Comparison of ENCODE assay signal across 16 cellular contexts in genomic region chr18:10298346-10298745, GRCh38.
DNase-seq lines count a peak whose midpoint lies in the region; ATAC-seq and TF ChIP-seq lines count a peak whose summit lies in the region.
"Had no signal": no experiment of that assay in that cellular context is flagged by ENCODE, and none has a peak within 500 bp of the region (broad histone marks: within the 10 kb centered on the region; RNA-seq: fewer than 3 reads in every experiment).

No MANE protein-coding gene starts in this region.

- no peaks in the 10 kb centered on the region for H3K36me3 ChIP-seq in WERI-Rb-1

- H3K9me3 Mint-ChIP-seq in stimulated activated memory B cell treated with anti-CD40 and anti-IgM and Interleukin-4, amounts not matched to agents 10 μg/mL and 1 μg/mL and 100 μg/mL, for 72 hours = peaks cover 3% of the 10 kb centered on the region
- H3K9me3 Mint-ChIP-seq: CD4-positive, alpha-beta T cell had no signal

- peak; percentile 56 for ATAC-seq in stimulated activated memory B cell treated with anti-CD40 and anti-IgM and Interleukin-4, amounts not matched to agents 10 μg/mL and 1 μg/mL and 100 μg/mL, for 72 hours
- ATAC-seq: A549 had no signal

- no peak overlapping the region for H3K4me3 Mint-ChIP-seq in stimulated activated memory B cell treated with anti-CD40 and anti-IgM and Interleukin-4, amounts not matched to agents 10 μg/mL and 1 μg/mL and 100 μg/mL, for 72 hours
- H3K4me3 Mint-ChIP-seq: CD4-positive, alpha-beta T cell; H9 had no signal

- no peak overlapping the region for H3K4me3 ChIP-seq in WERI-Rb-1 (ENCODE audit: low read depth, low read length)
- H3K4me3 ChIP-seq: A549 had no signal

- H3K9me3 ChIP-seq in WERI-Rb-1 (ENCODE audit: severe bottlenecking) = no peaks in the 10 kb centered on the region
- H3K9me3 ChIP-seq: A549 had no signal

- TF ChIP-seq CTCF in WERI-Rb-1 (IDR thresholded peaks at IDR 0.05; ENCODE audit: low read depth, low read length) = no peak

- H3K36me3 Mint-ChIP-seq in stimulated activated memory B cell treated with anti-CD40 and anti-IgM and Interleukin-4, amounts not matched to agents 10 μg/mL and 1 μg/mL and 100 μg/mL, for 72 hours = no peaks in the 10 kb centered on the region
- H3K36me3 Mint-ChIP-seq: IgD-negative memory B cell had no signal

- DNase-seq in CD1c-positive myeloid dendritic cell (ENCODE audit: extremely low spot score) = peak; percentile 34
- DNase-seq in NAMALWA (ENCODE audit: low spot score) = peak; percentile 10
- DNase-seq in germinal center (ENCODE audit: low spot score) = peak; percentile 51
- DNase-seq in WERI-Rb-1 = no peak
- DNase-seq in DMS 273 (lab: John Stamatoyannopoulos, UW; ENCODE audit: unreplicated experiment) = no peak
- DNase-seq in DMS53 (lab: John Stamatoyannopoulos, UW) = no peak
- DNase-seq in activated CD4-positive, CD25-positive, alpha-beta regulatory T cell (lab: John Stamatoyannopoulos, UW) = no peak
- DNase-seq: Calu3; CD4-positive, alpha-beta T cell; DND-41; GF-D8; GOT3; H9 had no signal

- no peaks in the 10 kb centered on the region for H3K27me3 ChIP-seq in WERI-Rb-1 (ENCODE audit: insufficient read depth, low read depth, severe bottlenecking)

- H3K27ac ChIP-seq in WERI-Rb-1 = no peak overlapping the region
- H3K27ac ChIP-seq: A549 had no signal

- no peak overlapping the region for H3K27ac Mint-ChIP-seq in stimulated activated memory B cell treated with anti-CD40 and anti-IgM and Interleukin-4, amounts not matched to agents 10 μg/mL and 1 μg/mL and 100 μg/mL, for 72 hours
- H3K27ac Mint-ChIP-seq: CD4-positive, alpha-beta T cell had no signal

- peaks cover 27% of the 10 kb centered on the region for H3K4me1 Mint-ChIP-seq in stimulated activated memory B cell treated with anti-CD40 and anti-IgM and Interleukin-4, amounts not matched to agents 10 μg/mL and 1 μg/mL and 100 μg/mL, for 72 hours

- no peaks in the 10 kb centered on the region for H3K27me3 Mint-ChIP-seq in stimulated activated memory B cell treated with anti-CD40 and anti-IgM and Interleukin-4, amounts not matched to agents 10 μg/mL and 1 μg/mL and 100 μg/mL, for 72 hours
- H3K27me3 Mint-ChIP-seq: CD4-positive, alpha-beta T cell had no signal

Comparison
In these comparisons a context has a peak if more than half of its experiments do, and no peak if none do; other contexts are left out.
1. DNase-seq: peak in CD1c-positive myeloid dendritic cell (single experiment), NAMALWA (single experiment) and germinal center (single experiment); none in WERI-Rb-1 (single experiment), DMS 273 (single experiment), DMS53 (single experiment) and activated CD4-positive, CD25-positive, alpha-beta regulatory T cell (0 of 4).